In genomic region chr1:59748123-59748522, GRCh38 we compare ENCODE assay signal across 1 cellular context.
TF ChIP-seq lines count a peak whose summit lies in the region.

No MANE protein-coding gene starts in this region.

TF ChIP-seq in SK-N-SH, 30 proteins besides CTCF, POLR2A, EP300 and RAD21 (continued from another document):
- TF ChIP-seq TAF1 (IDR thresholded peaks at IDR 0.05; ENCODE audit: borderline replicate concordance, low read depth, low read length): no peak
